ENCODE assay signal across 8 cellular contexts in genomic region chr21:36384885-36385232, GRCh38. TPM values are rescaled to one million over a fixed set of nuclear protein-coding genes. Genes with fewer than 3 reads are reported as not detected.
DNase-seq lines count a peak whose midpoint lies in the region; ATAC-seq and TF ChIP-seq lines count a peak whose summit lies in the region.

No MANE protein-coding gene starts in this region.

- DNase-seq in CD4-positive, alpha-beta T cell, result no peak
- DNase-seq in HFF-Myc (ENCODE audit: extremely low read depth, low read depth) (no peak), naive B cell (no peak), dermis blood vessel endothelial cell (no peak), kidney tubule cell (ENCODE audit: low spot score) (no peak), aorta (no peak)
- no peak for DNase-seq in activated naive CD4-positive, alpha-beta T cell treated with anti-CD3 and anti-CD28 coated beads, Interleukin-2, amount 50 U/mL, for 72 hours (ENCODE audit: low spot score in 2 of 2)

- H3K4me3 Mint-ChIP-seq in CD4-positive, alpha-beta T cell, result peak overlapping the region; percentile 48
- peak overlapping the region in 7 of 8 donors; percentile 21 to 71 (median 49) for H3K4me3 Mint-ChIP-seq in naive B cell

- H3K36me3 Mint-ChIP-seq in CD4-positive, alpha-beta T cell (ENCODE audit: low read depth), result no peaks in the 10 kb centered on the region
- H3K36me3 Mint-ChIP-seq in activated naive CD4-positive, alpha-beta T cell treated with anti-CD3 and anti-CD28 coated beads, Interleukin-2, amount 50 U/mL, for 72 hours, result peaks cover 19 to 35% of the 10 kb centered on the region in 2 donors
- H3K36me3 Mint-ChIP-seq in naive B cell, result no peaks in the 10 kb centered on the region

- H3K4me1 Mint-ChIP-seq in CD4-positive, alpha-beta T cell (ENCODE audit: low read depth), result no peaks in the 10 kb centered on the region
- peaks cover 0 to 4% (median 3%) of the 10 kb centered on the region in 3 donors for H3K4me1 Mint-ChIP-seq in naive B cell

- H3K4me1 ChIP-seq in aorta (ENCODE audit: control insufficient read depth in 1 of 2, insufficient read depth in 2 of 2, low read length in 2 of 2), result no peaks in the 10 kb centered on the region

- H3K27ac ChIP-seq in CD4-positive, alpha-beta T cell (ENCODE audit: low read depth, low read length), result no peak overlapping the region
- H3K27ac ChIP-seq in aorta (ENCODE audit: low read depth in 1 of 2, low read length in 2 of 2), result no peak overlapping the region

- H3K9me3 Mint-ChIP-seq in CD4-positive, alpha-beta T cell, result no peaks in the 10 kb centered on the region
- no peaks in the 10 kb centered on the region for H3K9me3 Mint-ChIP-seq in activated naive CD4-positive, alpha-beta T cell treated with anti-CD3 and anti-CD28 coated beads, Interleukin-2, amount 50 U/mL, for 72 hours
- H3K9me3 Mint-ChIP-seq in naive B cell, result no peaks in the 10 kb centered on the region

- no peak overlapping the region for H3K27ac Mint-ChIP-seq in CD4-positive, alpha-beta T cell
- H3K27ac Mint-ChIP-seq in activated naive CD4-positive, alpha-beta T cell treated with anti-CD3 and anti-CD28 coated beads, Interleukin-2, amount 50 U/mL, for 72 hours, result peak overlapping the region in 1 of 2 donors; percentile 29
- no peak overlapping the region for H3K27ac Mint-ChIP-seq in naive B cell

- TF ChIP-seq CTCF in CD4-positive, alpha-beta T cell (IDR thresholded peaks at IDR 0.05), result no peak
- no peak for TF ChIP-seq CTCF in HFF-Myc (IDR thresholded peaks at IDR 0.05; ENCODE audit: low read depth, low read length, missing control alignments)

- POLR2A ChIA-PET in CD4-positive, alpha-beta T cell (lab: Charles Lee), result interaction anchor here (0.6 to 2.0 kb wide), 4 partner anchors 10 to 343 kb away, joined by 3 to 7 read pairs (median 4); partner anchors contain the start of gene MORC3

- CTCF ChIA-PET in CD4-positive, alpha-beta T cell (lab: Charles Lee), result no interaction called here

- H3K9me3 ChIP-seq in CD4-positive, alpha-beta T cell (ENCODE audit: control insufficient read depth, low read length), result no peaks in the 10 kb centered on the region
- H3K9me3 ChIP-seq in aorta (ENCODE audit: control insufficient read depth, low read length), result no peaks in the 10 kb centered on the region

- intact Hi-C loops in CD4-positive, alpha-beta T cell (cut with DNase I, micrococcal nuclease), result loop anchor here in 1 of 2 experiments (5.0 kb wide), 2 partner anchors 228 to 328 kb away; partner anchors contain the start of gene DOP1B
- intact Hi-C loops in aorta (cut with DNase I), result no loop called here

- H3K27me3 Mint-ChIP-seq in CD4-positive, alpha-beta T cell, result no peaks in the 10 kb centered on the region
- H3K27me3 Mint-ChIP-seq in naive B cell, result no peaks in the 10 kb centered on the region

- H3K36me3 ChIP-seq in aorta (ENCODE audit: control insufficient read depth in 1 of 2, insufficient read depth in 2 of 2, low read length in 1 of 2), result no peaks in the 10 kb centered on the region

- no peaks in the 10 kb centered on the region for H3K27me3 ChIP-seq in CD4-positive, alpha-beta T cell (ENCODE audit: control insufficient read depth, insufficient read depth, low read length)
- no peaks in the 10 kb centered on the region for H3K27me3 ChIP-seq in aorta (ENCODE audit: control insufficient read depth in 1 of 2, insufficient read depth in 2 of 2, low read length in 1 of 2)

- WGBS in aorta, 2 donors, result 33 to 34% methylated on average over 8 of the region's 8 CpGs

- H3K4me3 ChIP-seq in HFF-Myc (replicated peaks; ENCODE audit: low read depth, low read length), result peak overlapping the region; percentile 71
- H3K4me3 ChIP-seq in aorta (ENCODE audit: low read length in 2 of 2), result no peak overlapping the region

- no peak for ATAC-seq in CD4-positive, alpha-beta T cell (ENCODE audit: poor library complexity)
- peak; percentile 17 to 37 for ATAC-seq in activated naive CD4-positive, alpha-beta T cell treated with anti-CD3 and anti-CD28 coated beads, Interleukin-2, amount 50 U/mL, for 72 hours
- peak in 1 of 2 donors; percentile 6 for ATAC-seq in naive B cell (ENCODE audit: low read depth in 2 of 2)
- ATAC-seq in GM18858 (IDR thresholded peaks at IDR 0.05; ENCODE audit: unreplicated experiment), result no peak
- ATAC-seq in aorta (ENCODE audit: low FRiP score), result no peak

RNA-seq across cellular contexts. Expression of gene CHAF1B, which starts 0.3 kb away (rescaled TPM):
- 1 to 10 TPM; 4.5 to 4.8 TPM for total RNA-seq in CD4-positive, alpha-beta T cell
- 10 to 100 TPM; 27.5 to 33.1 TPM for total RNA-seq in activated naive CD4-positive, alpha-beta T cell treated with anti-CD3 and anti-CD28 coated beads, Interleukin-2, amount 50 U/mL, for 72 hours
- 1 to 10 TPM in 2 of 6 donors, under 1 TPM in 4; 0.33 to 1.8 (median 0.55) TPM for polyA plus RNA-seq in naive B cell (ENCODE audit: low read depth in 6 of 6)
- total RNA-seq in dermis blood vessel endothelial cell, result 2.2 and 5.8 TPM in 2 replicates
- 1 to 10 TPM; 1.8 to 2.5 TPM for total RNA-seq in aorta
- polyA plus RNA-seq in aorta, result 1 to 10 TPM in 1 of 2 donors, under 1 TPM in 1; 0.25 to 1.3 TPM

Comparison
In these comparisons a context has a peak if more than half of its experiments do, and no peak if none do; other contexts are left out.
1. ATAC-seq: peak in activated naive CD4-positive, alpha-beta T cell treated with anti-CD3 and anti-CD28 coated beads, Interleukin-2, amount 50 U/mL, for 72 hours (2 of 2); none in CD4-positive, alpha-beta T cell (single experiment), GM18858 (single experiment) and aorta (single experiment).